1 cellular context compared by ENCODE assay signal in genomic region chr5:10329421-10329807, GRCh38.
TF ChIP-seq lines count a peak whose summit lies in the region.

No MANE protein-coding gene starts in this region.

TF ChIP-seq in SK-N-SH, 30 proteins besides CTCF, POLR2A, EP300 and RAD21 (continued from another document):
- no peak for TF ChIP-seq USF1 (IDR thresholded peaks at IDR 0.05; ENCODE audit: borderline replicate concordance, low read depth)
- TF ChIP-seq PBX3 (IDR thresholded peaks at IDR 0.05) = no peak
- no peak for TF ChIP-seq TCF12 (IDR thresholded peaks at IDR 0.05)
- no peak for TF ChIP-seq TEAD4 (IDR thresholded peaks at IDR 0.05; ENCODE audit: borderline replicate concordance, insufficient read depth)
